8 cellular contexts compared by ENCODE assay signal in genomic region chr1:53367503-53368313, GRCh38. TPM values are rescaled to one million over a fixed set of nuclear protein-coding genes. Genes with fewer than 3 reads are reported as not detected.
DNase-seq lines count a peak whose midpoint lies in the region; ATAC-seq and TF ChIP-seq lines count a peak whose summit lies in the region.

No MANE protein-coding gene starts in this region.

- DNase-seq in CD4-positive, alpha-beta memory T cell, result peak; percentile 27 to 57 (median 41)
- peak; percentile 38 for DNase-seq in medulla oblongata (ENCODE audit: extremely low spot score)
- DNase-seq in NCI-H2227 treated with DMSO at 0.1 percent for 48 hours (lab: John Stamatoyannopoulos, UW), result no peak
- DNase-seq in prostate gland (ENCODE audit: low spot score), result no peak
- DNase-seq in epidermal melanocyte (ENCODE audit: insufficient read length, low spot score), result no peak

- no peak for TF ChIP-seq POLR2A in prostate gland (IDR thresholded peaks at IDR 0.05)

- CTCF ChIA-PET in CD4-positive, alpha-beta memory T cell (lab: Charles Lee; ENCODE audit: partially characterized antibody), result interaction anchor here (0.9 to 2.9 kb wide), 6 partner anchors 23 to 106 kb away, joined by 3 to 17 read pairs (median 5); no protein-coding TSS in a partner anchor

- POLR2A ChIA-PET in CD4-positive, alpha-beta memory T cell (lab: Charles Lee; ENCODE audit: partially characterized antibody), result interaction anchor here (0.6 to 3.2 kb wide), 4 partner anchors 40 to 664 kb away, joined by 3 to 31 read pairs (median 13); partner anchors contain the start of gene LRP8

- intact Hi-C loops in CD4-positive, alpha-beta memory T cell (cut with micrococcal nuclease), result loop anchor here (1.0 to 2.0 kb wide), 2 partner anchors 19 to 41 kb away; no protein-coding TSS in a partner anchor
- intact Hi-C loops in prostate gland (cut with DNase I), result no loop called here

- no peaks in the 10 kb centered on the region for H3K27me3 Mint-ChIP-seq in CD4-positive, alpha-beta memory T cell

- ATAC-seq in GM19397 (IDR thresholded peaks at IDR 0.05; ENCODE audit: unreplicated experiment), result peak; percentile 65
- ATAC-seq in HG03378 (IDR thresholded peaks at IDR 0.05; ENCODE audit: unreplicated experiment), result peak; percentile 82
- peak; percentile 67 to 79 for ATAC-seq in activated CD4-positive, CD25-positive, alpha-beta regulatory T cell treated with anti-CD3 and anti-CD28 coated beads, Interleukin-2, amount 50 U/mL, for 24 hours

- H3K27me3 ChIP-seq in CD4-positive, alpha-beta memory T cell (ENCODE audit: insufficient read depth, low read length), result no peaks in the 10 kb centered on the region
- H3K27me3 ChIP-seq in prostate gland (replicated peaks; ENCODE audit: insufficient read depth), result no peaks in the 10 kb centered on the region

- 75% methylated on average over 7 of the region's 7 CpGs for WGBS in prostate gland

- H3K36me3 Mint-ChIP-seq in CD4-positive, alpha-beta memory T cell, result no peaks in the 10 kb centered on the region

- peak overlapping the region; percentile 87 to 96 (median 91) for H3K4me3 Mint-ChIP-seq in CD4-positive, alpha-beta memory T cell

- TF ChIP-seq CTCF in prostate gland (IDR thresholded peaks at IDR 0.05), result no peak

- peaks cover 28% of the 10 kb centered on the region for H3K4me1 ChIP-seq in CD4-positive, alpha-beta memory T cell (ENCODE audit: insufficient read depth, low read length)
- H3K4me1 ChIP-seq in prostate gland (replicated peaks), result no peaks in the 10 kb centered on the region

- H3K4me1 Mint-ChIP-seq in CD4-positive, alpha-beta memory T cell, result peaks cover 11 to 31% (median 22%) of the 10 kb centered on the region in 4 donors

- H3K27ac ChIP-seq in CD4-positive, alpha-beta memory T cell (ENCODE audit: low read depth, low read length), result peak overlapping the region; percentile 10
- H3K27ac ChIP-seq in prostate gland, result no peak overlapping the region

- no peaks in the 10 kb centered on the region for H3K9me3 ChIP-seq in CD4-positive, alpha-beta memory T cell (ENCODE audit: control insufficient read depth in 1 of 2, low read length in 2 of 2)
- H3K9me3 ChIP-seq in prostate gland, result no peaks in the 10 kb centered on the region

- H3K4me3 ChIP-seq in CD4-positive, alpha-beta memory T cell (ENCODE audit: low read length in 2 of 2), result peak overlapping the region in 1 of 2 donors; percentile 39
- H3K4me3 ChIP-seq in prostate gland, result no peak overlapping the region

- H3K36me3 ChIP-seq in CD4-positive, alpha-beta memory T cell (ENCODE audit: insufficient read depth, low read length), result no peaks in the 10 kb centered on the region
- H3K36me3 ChIP-seq in prostate gland, result no peaks in the 10 kb centered on the region

- H3K27ac Mint-ChIP-seq in CD4-positive, alpha-beta memory T cell, result peak overlapping the region; percentile 61 to 98 (median 93)

- no peaks in the 10 kb centered on the region for H3K9me3 Mint-ChIP-seq in CD4-positive, alpha-beta memory T cell

RNA-seq across cellular contexts. Expression of gene LRP8, which starts 39.8 kb away (rescaled TPM):
- total RNA-seq in CD4-positive, alpha-beta memory T cell, result 10 to 100 TPM; 16.3 to 17.6 TPM
- polyA plus RNA-seq in CD4-positive, alpha-beta memory T cell, result 1 to 10 TPM in 1 of 2 donors, under 1 TPM in 1; 0.91 to 3.7 TPM
- total RNA-seq in prostate gland, result 100 to 1,000 TPM in 1 of 2 donors, 1 to 10 TPM in 1; 6.7 to 130 TPM

Comparison
In these comparisons a context has a peak if more than half of its experiments do, and no peak if none do; other contexts are left out.
1. DNase-seq: peak in CD4-positive, alpha-beta memory T cell (5 of 5) and medulla oblongata (single experiment); none in NCI-H2227 treated with DMSO at 0.1 percent for 48 hours (single experiment), prostate gland (single experiment) and epidermal melanocyte (single experiment).
2. Peak in every context shown above with its lines, with median percentiles within 50 percentile points of each other: ATAC-seq.